ENCODE assay signal across 29 cellular contexts in the genomic region with DNA sequence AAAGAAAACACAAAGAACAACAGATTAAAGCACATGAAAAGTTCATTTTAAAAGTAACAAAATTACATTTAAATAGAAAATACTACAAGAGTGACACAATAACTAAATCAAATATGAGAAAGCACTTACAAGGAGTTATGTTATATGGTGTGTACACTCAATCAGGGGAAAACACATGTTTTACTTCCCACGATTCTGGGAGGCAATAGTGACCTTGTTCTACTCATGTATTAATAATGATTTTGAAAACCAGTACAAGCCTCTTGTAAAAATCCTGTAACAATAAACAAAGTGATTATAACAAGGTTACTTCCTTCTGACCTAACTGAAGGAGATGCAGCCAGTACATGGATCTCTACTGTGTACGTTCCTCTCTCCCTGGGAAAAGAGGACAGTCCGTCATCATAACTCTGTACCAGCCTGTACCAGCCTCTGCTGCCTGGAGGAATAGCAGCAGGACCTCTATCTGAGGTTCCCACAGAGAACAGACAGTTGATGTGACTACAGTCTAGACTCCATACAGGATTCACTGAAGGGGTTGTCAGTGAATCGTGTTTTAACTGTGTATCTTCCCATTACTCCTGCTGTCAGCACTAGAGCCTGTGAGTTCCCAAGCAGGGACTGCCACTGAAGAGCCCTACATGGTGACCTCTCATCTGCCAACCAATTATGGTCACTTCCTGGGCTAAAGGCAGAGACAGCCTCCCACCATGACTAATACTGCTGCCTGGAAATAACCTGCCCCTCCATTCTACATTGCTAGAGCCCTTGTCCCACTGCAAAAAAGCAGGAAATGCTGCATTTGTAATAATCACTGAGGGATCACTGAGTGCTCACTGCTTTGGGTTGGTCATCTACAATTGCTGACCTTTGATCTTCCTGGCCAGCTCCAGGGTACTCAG.
DNase-seq lines count a peak whose midpoint lies in the region; ATAC-seq and TF ChIP-seq lines count a peak whose summit lies in the region.
"Had no signal": no experiment of that assay in that cellular context is flagged by ENCODE, and none has a peak within 500 bp of the region (broad histone marks: within the 10 kb centered on the region; RNA-seq: fewer than 3 reads in every experiment).

No MANE protein-coding gene starts in this region.

- POLR2A ChIA-PET in Caco-2 (lab: Charles Lee): no interaction called here

- CTCF ChIA-PET in Caco-2 (lab: Charles Lee): no interaction called here

- no peaks in the 10 kb centered on the region; the same call in 1 of the 2 replicates for H3K36me3 ChIP-seq in Caco-2 (ENCODE audit: control insufficient read depth, insufficient read depth, low read length)

- no peak for ATAC-seq in HG03196 (IDR thresholded peaks at IDR 0.05; ENCODE audit: unreplicated experiment)
- ATAC-seq: A549, SK-N-SH treated with all-trans-retinoic acid at 6 μM for 48 hours had no signal

- no peaks in the 10 kb centered on the region for H3K27me3 Mint-ChIP-seq in Caco-2 (ENCODE audit: insufficient read depth, unreplicated experiment)
- H3K27me3 Mint-ChIP-seq: B cell, memory B cell, naive B cell had no signal

- H3K4me3 ChIP-seq in Caco-2 (ENCODE audit: low read depth, low read length): no peak overlapping the region
- H3K4me3 ChIP-seq: A549, upper lobe of left lung had no signal

- DNase-seq in Caco-2 (no peak), HCEC 1CT (peak; percentile 14), amniotic epithelial cell (ENCODE audit: low read depth) (peak; percentile 53), islet precursor cell (peak; percentile 58), SKM-1 (lab: John Stamatoyannopoulos, UW; ENCODE audit: unreplicated experiment) (no peak), ureter (ENCODE audit: low spot score) (no peak), GM10266 (ENCODE audit: extremely low spot score) (no peak)
- DNase-seq: activated CD4-positive, alpha-beta T cell treated with anti-CD3 and anti-CD28 coated beads for 48 hours; activated naive CD4-positive, alpha-beta T cell treated with anti-CD3 and anti-CD28 coated beads for 36 hours; activated T-cell treated with anti-CD3 and anti-CD28 coated beads, Interleukin-2, amount 50 U/mL, for 48 hours; amygdala; caudate nucleus; dermis blood vessel endothelial cell; DND-41; glutamatergic neuron; Karpas-422; naive B cell; NCI-H1048; NCI-H187 treated with DMSO at 0.1 percent for 48 hours; NCI-H2227 treated with DMSO at 0.1 percent for 48 hours; small intestine; stimulated activated CD4-positive, alpha-beta T cell treated with anti-CD3 and anti-CD28 coated beads, Interleukin-1b, Interleukin-23, amount 100 ng/mL, for 48 hours; upper lobe of left lung had no signal

- H3K27me3 ChIP-seq in Caco-2 (replicated peaks; ENCODE audit: control insufficient read depth, insufficient read depth, low read length): no peaks in the 10 kb centered on the region
- H3K27me3 ChIP-seq: upper lobe of left lung had no signal

- no peak for TF ChIP-seq CTCF in Caco-2 (IDR thresholded peaks at IDR 0.05; ENCODE audit: insufficient read depth in 1 of 2, low read depth in 1 of 2, low read length in 1 of 2, severe bottlenecking in 1 of 2, unreplicated experiment in 1 of 2)
- no peak for TF ChIP-seq CTCF in GM10266 (IDR thresholded peaks at IDR 0.05; ENCODE audit: control insufficient read depth, insufficient read depth, low read depth, missing control alignments)

- peaks cover 21% of the 10 kb centered on the region for H3K9me3 Mint-ChIP-seq in Caco-2 (ENCODE audit: unreplicated experiment)
- H3K9me3 Mint-ChIP-seq: activated naive CD4-positive, alpha-beta T cell treated with anti-CD3 and anti-CD28 coated beads for 36 hours; T-helper 2 cell treated with Interferon-gamma antibody and Interleukin-4, amounts not matched to agents 5 μg/mL and 100 μg/mL, for 36 hours had no signal

- 0 out of 2 replicates have a peak, but pooled peaks cover 3% of the 10 kb centered on the region for H3K9me3 ChIP-seq in Caco-2
- H3K9me3 ChIP-seq: upper lobe of left lung had no signal

- no TSS peak for BruUV-seq in Caco-2 (replicated peaks; lab: Mats Ljungman, UMichigan)

- intact Hi-C loops in Caco-2 (cut with micrococcal nuclease; ENCODE audit: unreplicated experiment): no loop called here

- H3K4me1 Mint-ChIP-seq in Caco-2 (ENCODE audit: low read depth, unreplicated experiment): no peaks in the 10 kb centered on the region
- H3K4me1 Mint-ChIP-seq: B cell, memory B cell, naive B cell had no signal

- peaks cover 24% of the 10 kb centered on the region for H3K36me3 Mint-ChIP-seq in Caco-2 (ENCODE audit: insufficient read depth, unreplicated experiment)

- H3K4me3 Mint-ChIP-seq in Caco-2 (ENCODE audit: unreplicated experiment): no peak overlapping the region
- H3K4me3 Mint-ChIP-seq: activated naive CD4-positive, alpha-beta T cell treated with anti-CD3 and anti-CD28 coated beads for 36 hours; B cell; memory B cell; naive B cell; T-helper 2 cell treated with Interferon-gamma antibody and Interleukin-4, amounts not matched to agents 5 μg/mL and 100 μg/mL, for 36 hours had no signal

- peaks cover 2% of the 10 kb centered on the region; the same call in 1 of the 2 replicates for H3K4me1 ChIP-seq in Caco-2
- H3K4me1 ChIP-seq: A549, upper lobe of left lung had no signal

- H3K27ac Mint-ChIP-seq in Caco-2 (ENCODE audit: unreplicated experiment): peak overlapping the region; percentile 56
- H3K27ac Mint-ChIP-seq: activated naive CD4-positive, alpha-beta T cell treated with anti-CD3 and anti-CD28 coated beads for 36 hours; B cell; memory B cell; T-helper 2 cell treated with Interferon-gamma antibody and Interleukin-4, amounts not matched to agents 5 μg/mL and 100 μg/mL, for 36 hours had no signal

Comparison
In these comparisons a context has a peak if more than half of its experiments do, and no peak if none do; other contexts are left out.
1. DNase-seq: peak in HCEC 1CT (single experiment), amniotic epithelial cell (single experiment) and islet precursor cell (single experiment); none in Caco-2 (0 of 2), SKM-1 (single experiment), ureter (single experiment) and GM10266 (single experiment).